ENCODE assay signal across 8 cellular contexts in genomic region chr3:183824761-183825379, GRCh38. TPM values are rescaled to one million over a fixed set of nuclear protein-coding genes. Genes with fewer than 3 reads are reported as not detected.
DNase-seq lines count a peak whose midpoint lies in the region; ATAC-seq and TF ChIP-seq lines count a peak whose summit lies in the region.

No MANE protein-coding gene starts in this region.

- peak; percentile 37 for ATAC-seq in GM21723 (IDR thresholded peaks at IDR 0.05; ENCODE audit: unreplicated experiment)
- peak; percentile 53 for ATAC-seq in left lung
- no peak for ATAC-seq in HG02973 (IDR thresholded peaks at IDR 0.05; ENCODE audit: unreplicated experiment)

- H3K27me3 ChIP-seq in left lung: peaks cover 0 to 12% of the 10 kb centered on the region in 2 donors

- H3K9me3 Mint-ChIP-seq in chondrocyte (ENCODE audit: low read depth): no peaks in the 10 kb centered on the region

- intact Hi-C loops in left lung (cut with DNase I): no loop called here

- POLR2A ChIA-PET in RWPE1 (lab: Yijun Ruan, JAX; ENCODE audit: low non-redundant PET): no interaction called here

- H3K27ac ChIP-seq in RWPE1: peak overlapping the region; percentile 68
- no peak overlapping the region for H3K27ac ChIP-seq in left lung
- H3K27ac ChIP-seq in substantia nigra (ENCODE audit: low read depth, low read length, poor library complexity, severe bottlenecking): peak overlapping the region; percentile 97

- H3K4me3 ChIP-seq in left lung: peak overlapping the region; percentile 50 to 52

- H3K9me3 ChIP-seq in left lung: no peaks in the 10 kb centered on the region

- peaks cover 7 to 21% of the 10 kb centered on the region in 2 donors for H3K4me1 ChIP-seq in left lung

- H3K36me3 ChIP-seq in left lung: peaks cover 0 to 25% of the 10 kb centered on the region in 2 donors

- H3K27me3 Mint-ChIP-seq in chondrocyte (ENCODE audit: low read depth): no peaks in the 10 kb centered on the region

- no peak for TF ChIP-seq CTCF in RWPE1 (conservative IDR thresholded peaks at IDR 0.05; ENCODE audit: low read depth)
- peak; percentile 40 for TF ChIP-seq CTCF in chondrocyte (IDR thresholded peaks at IDR 0.05)
- TF ChIP-seq CTCF in left lung (IDR thresholded peaks at IDR 0.05): no peak

- peak overlapping the region; percentile 78 for H3K4me3 Mint-ChIP-seq in chondrocyte (ENCODE audit: unreplicated experiment)

- CTCF ChIA-PET in RWPE1 (lab: Yijun Ruan, JAX): interaction anchor here (0.5 kb wide), 1 partner anchor 1211 kb away, joined by 3 read pairs; no protein-coding TSS in a partner anchor

- peak overlapping the region; percentile 38 for H3K27ac Mint-ChIP-seq in chondrocyte (ENCODE audit: unreplicated experiment)

- peaks cover 15% of the 10 kb centered on the region for H3K4me1 Mint-ChIP-seq in chondrocyte (ENCODE audit: low read depth)

- DNase-seq in Daoy (ENCODE audit: low read depth) (peak; percentile 43), RWPE1 (ENCODE audit: low spot score) (peak; percentile 20), chondrocyte (ENCODE audit: low spot score) (no peak), left lung (no peak), substantia nigra (lab: John Stamatoyannopoulos, UW) (peak in 9 of 49 donors; percentile 18 to 71 (median 30)), OCI-M1 (lab: John Stamatoyannopoulos, UW) (no peak)

- no peaks in the 10 kb centered on the region for H3K36me3 Mint-ChIP-seq in chondrocyte (ENCODE audit: low read depth)

RNA-seq across cellular contexts. Expression of gene MAP6D1, which starts 0.5 kb away (rescaled TPM):
- total RNA-seq in Daoy (2014; rRNA removed; shearing (Covaris generic)): 1.7 and 6.8 TPM in 2 replicates
- total RNA-seq in chondrocyte (3.9 to 8.3 TPM (median 7.9 TPM) in 3 replicates), left lung (1 to 10 TPM in 1 of 2 donors, under 1 TPM in 1; 0.38 to 1.2 TPM)

RNA-seq across cellular contexts. Expression of gene PARL, which starts 59.8 kb away (rescaled TPM):
- total RNA-seq in Daoy (2014; rRNA removed; shearing (Covaris generic)): 73.9 and 88.0 TPM in 2 replicates
- 39.2 to 45.4 TPM (median 44.7 TPM) in 3 replicates for total RNA-seq in chondrocyte
- total RNA-seq in left lung: 10 to 100 TPM; 39.6 to 45.7 TPM

Comparison
In these comparisons a context has a peak if more than half of its experiments do, and no peak if none do; other contexts are left out.
1. DNase-seq: peak in Daoy (single experiment) and RWPE1 (single experiment); none in chondrocyte (single experiment), left lung (0 of 2) and OCI-M1 (single experiment).
2. H3K27ac ChIP-seq: peak in RWPE1 (single experiment) and substantia nigra (single experiment); none in left lung (0 of 2).